Comparison of ENCODE assay signal across 35 cellular contexts in genomic region chr3:187325632-187326031, GRCh38. TPM values are rescaled to one million over a fixed set of nuclear protein-coding genes. Genes with fewer than 3 reads are reported as not detected.
"Had no signal": no experiment of that assay in that cellular context is flagged by ENCODE, and none has a peak within 500 bp of the region (broad histone marks: within the 10 kb centered on the region; RNA-seq: fewer than 3 reads in every experiment).

No MANE protein-coding gene starts in this region.

- H3K4me1 Mint-ChIP-seq: activated B cell treated with CpG ODN at 0.5 μM for 24 hours; activated CD4-positive, alpha-beta T cell treated with anti-CD3 and anti-CD28 coated beads, Interleukin-2, amount 10 ng/mL, durations not matched to agents 24 days and 14 days; activated T-helper 17 cell treated with anti-CD3 and anti-CD28 coated beads, Interleukin-2, amount 50 U/mL, for 72 hours had no signal

- H3K36me3 ChIP-seq: brain microvascular endothelial cell, breast epithelium had no signal

- H3K27me3 ChIP-seq: body of pancreas, brain microvascular endothelial cell, breast epithelium had no signal

- H3K4me3 Mint-ChIP-seq: activated B cell treated with CpG ODN at 0.5 μM for 24 hours; activated CD4-positive, alpha-beta memory T cell treated with anti-CD3 and anti-CD28 coated beads for 36 hours; activated CD4-positive, alpha-beta T cell treated with anti-CD3 and anti-CD28 coated beads, Interleukin-2, amount 10 ng/mL, durations not matched to agents 24 days and 14 days; activated CD8-positive, alpha-beta T cell treated with anti-CD3 and anti-CD28 coated beads for 36 hours; activated naive CD4-positive, alpha-beta T cell treated with anti-CD3 and anti-CD28 coated beads for 36 hours; activated naive CD8-positive, alpha-beta T cell treated with anti-CD3 and anti-CD28 coated beads for 36 hours; activated T-cell treated with anti-CD3 and anti-CD28 coated beads, Interleukin-2, amount 50 U/mL, for 4 hours; activated T-cell treated with anti-CD3 and anti-CD28 coated beads, Interleukin-2, amount 50 U/mL, for 72 hours; activated T-helper 1 cell treated with anti-CD3 and anti-CD28 coated beads, Interleukin-12 subunit alpha, Interleukin-12 subunit beta, Interleukin-2, Interleukin-4 antibody, amounts not matched to agents 30 ng/mL and 10 ng/mL and 1 ng/mL, durations not matched to agents 14 hours and 24 hours and 36 hours; activated T-helper 17 cell treated with anti-CD3 and anti-CD28 coated beads, Interleukin-2, amount 50 U/mL, for 72 hours; T-helper 1 cell treated with Interleukin-12 subunit alpha and Interleukin-12 subunit beta and Interleukin-4 antibody, amounts not matched to agents 30 μg/mL and 1 μg/mL, for 36 hours; T-helper 2 cell treated with Interferon-gamma antibody and Interleukin-4, amounts not matched to agents 5 μg/mL and 100 μg/mL, for 36 hours had no signal

- H3K27ac Mint-ChIP-seq: activated B cell treated with CpG ODN at 0.5 μM for 24 hours; activated CD4-positive, alpha-beta memory T cell treated with anti-CD3 and anti-CD28 coated beads for 36 hours; activated CD4-positive, alpha-beta T cell treated with anti-CD3 and anti-CD28 coated beads, Interleukin-2, amount 10 ng/mL, durations not matched to agents 24 days and 14 days; activated CD8-positive, alpha-beta T cell treated with anti-CD3 and anti-CD28 coated beads for 36 hours; activated naive CD4-positive, alpha-beta T cell treated with anti-CD3 and anti-CD28 coated beads for 36 hours; activated naive CD4-positive, alpha-beta T cell treated with anti-CD3 and anti-CD28 coated beads, Interleukin-2, amount 50 U/mL, for 72 hours; activated naive CD8-positive, alpha-beta T cell treated with anti-CD3 and anti-CD28 coated beads for 36 hours; activated T-cell treated with anti-CD3 and anti-CD28 coated beads, Interleukin-2, amount 50 U/mL, for 72 hours; activated T-helper 1 cell treated with anti-CD3 and anti-CD28 coated beads, Interleukin-12 subunit alpha, Interleukin-12 subunit beta, Interleukin-2, Interleukin-4 antibody, amounts not matched to agents 30 ng/mL and 10 ng/mL and 1 ng/mL, durations not matched to agents 14 hours and 24 hours and 36 hours; activated T-helper 17 cell treated with anti-CD3 and anti-CD28 coated beads, Interleukin-2, amount 50 U/mL, for 72 hours; T-helper 1 cell treated with Interleukin-12 subunit alpha and Interleukin-12 subunit beta and Interleukin-4 antibody, amounts not matched to agents 30 μg/mL and 1 μg/mL, for 36 hours; T-helper 2 cell treated with Interferon-gamma antibody and Interleukin-4, amounts not matched to agents 5 μg/mL and 100 μg/mL, for 36 hours had no signal

- H3K27ac ChIP-seq: body of pancreas, brain microvascular endothelial cell, breast epithelium, VCaP had no signal

- H3K9me3 Mint-ChIP-seq: activated B cell treated with CpG ODN at 0.5 μM for 24 hours; activated CD4-positive, alpha-beta memory T cell treated with anti-CD3 and anti-CD28 coated beads for 36 hours; activated CD4-positive, alpha-beta T cell treated with anti-CD3 and anti-CD28 coated beads, Interleukin-2, amount 10 ng/mL, durations not matched to agents 24 days and 14 days; activated CD8-positive, alpha-beta T cell treated with anti-CD3 and anti-CD28 coated beads for 36 hours; activated naive CD4-positive, alpha-beta T cell treated with anti-CD3 and anti-CD28 coated beads for 36 hours; activated naive CD4-positive, alpha-beta T cell treated with anti-CD3 and anti-CD28 coated beads, Interleukin-2, amount 50 U/mL, for 72 hours; activated naive CD8-positive, alpha-beta T cell treated with anti-CD3 and anti-CD28 coated beads for 36 hours; activated T-cell treated with anti-CD3 and anti-CD28 coated beads, Interleukin-2, amount 50 U/mL, for 4 hours; activated T-cell treated with anti-CD3 and anti-CD28 coated beads, Interleukin-2, amount 50 U/mL, for 72 hours; activated T-helper 1 cell treated with anti-CD3 and anti-CD28 coated beads, Interleukin-12 subunit alpha, Interleukin-12 subunit beta, Interleukin-2, Interleukin-4 antibody, amounts not matched to agents 30 ng/mL and 10 ng/mL and 1 ng/mL, durations not matched to agents 14 hours and 24 hours and 36 hours; activated T-helper 17 cell treated with anti-CD3 and anti-CD28 coated beads, Interleukin-2, amount 50 U/mL, for 72 hours; T-helper 1 cell treated with Interleukin-12 subunit alpha and Interleukin-12 subunit beta and Interleukin-4 antibody, amounts not matched to agents 30 μg/mL and 1 μg/mL, for 36 hours; T-helper 2 cell treated with Interferon-gamma antibody and Interleukin-4, amounts not matched to agents 5 μg/mL and 100 μg/mL, for 36 hours had no signal

- H3K4me1 ChIP-seq: body of pancreas, breast epithelium had no signal

- ATAC-seq: activated CD8-positive, alpha-beta T cell treated with anti-CD3 and anti-CD28 coated beads for 36 hours; activated naive CD4-positive, alpha-beta T cell treated with anti-CD3 and anti-CD28 coated beads, Interleukin-2, amount 50 U/mL, for 72 hours; activated T-cell treated with anti-CD3 and anti-CD28 coated beads, Interleukin-2, amount 50 U/mL, for 4 hours; activated T-cell treated with anti-CD3 and anti-CD28 coated beads, Interleukin-2, amount 50 U/mL, for 72 hours; activated T-helper 17 cell treated with anti-CD3 and anti-CD28 coated beads, Interleukin-2, amount 50 U/mL, for 72 hours; body of pancreas had no signal

- DNase-seq: activated B cell treated with CpG ODN at 0.5 μM for 24 hours; activated CD4-positive, alpha-beta memory T cell treated with anti-CD3 and anti-CD28 coated beads for 36 hours; activated CD4-positive, alpha-beta T cell treated with anti-CD3 and anti-CD28 coated beads for 4 hours; activated CD4-positive, alpha-beta T cell treated with anti-CD3 and anti-CD28 coated beads, Interleukin-2, amount 50 U/mL, for 1 hour; activated CD4-positive, alpha-beta T cell treated with anti-CD3 and anti-CD28 coated beads, Interleukin-2, amount 50 U/mL, for 4 hours; activated CD4-positive, CD25-positive, alpha-beta regulatory T cell treated with anti-CD3 and anti-CD28 coated beads, Interleukin-2, amount 50 U/mL, for 72 hours; activated CD8-positive, alpha-beta memory T cell treated with anti-CD3 and anti-CD28 coated beads, Interleukin-2, amount 50 U/mL, for 4 hours; activated CD8-positive, alpha-beta T cell treated with anti-CD3 and anti-CD28 coated beads for 36 hours; activated effector memory CD4-positive, alpha-beta T cell treated with anti-CD3 and anti-CD28 coated beads, Interleukin-2, amount 50 U/mL, for 16 hours; activated gamma-delta T cell treated with Interleukin-2 at 50 U/mL for 16 hours; activated naive CD4-positive, alpha-beta T cell; activated naive CD4-positive, alpha-beta T cell treated with anti-CD3 and anti-CD28 coated beads for 36 hours; activated naive CD4-positive, alpha-beta T cell treated with anti-CD3 and anti-CD28 coated beads, Interleukin-2, amount 50 U/mL, for 16 hours; activated naive CD8-positive, alpha-beta T cell treated with anti-CD3 and anti-CD28 coated beads for 36 hours; activated T-cell treated with anti-CD3 and anti-CD28 coated beads for 4 hours; activated T-cell treated with anti-CD3 and anti-CD28 coated beads, Interleukin-2, amount 50 U/mL, for 1 hour; activated T-cell treated with anti-CD3 and anti-CD28 coated beads, Interleukin-2, amount 50 U/mL, for 4 hours; activated T-cell treated with anti-CD3 and anti-CD28 coated beads, Interleukin-2, amount 50 U/mL, for 72 hours; aorta; body of pancreas; brain microvascular endothelial cell; central memory CD4-positive, alpha-beta T cell; T-helper 2 cell; T-helper 9 cell had no signal

- H3K4me3 ChIP-seq: body of pancreas, breast epithelium had no signal

- H3K9me3 ChIP-seq: body of pancreas, breast epithelium had no signal

- FAIRE-seq: astrocyte, TTC549 had no signal

- H3K36me3 Mint-ChIP-seq: activated CD4-positive, alpha-beta memory T cell treated with anti-CD3 and anti-CD28 coated beads for 36 hours; activated naive CD4-positive, alpha-beta T cell treated with anti-CD3 and anti-CD28 coated beads, Interleukin-2, amount 50 U/mL, for 72 hours; activated naive CD8-positive, alpha-beta T cell treated with anti-CD3 and anti-CD28 coated beads for 36 hours had no signal

RNA-seq across cellular contexts. Expression of gene MASP1, which starts 34.1 kb away (rescaled TPM):
- total RNA-seq: activated B cell treated with CpG ODN at 0.5 μM for 24 hours; activated CD4-positive, alpha-beta memory T cell treated with anti-CD3 and anti-CD28 coated beads for 36 hours; activated CD4-positive, alpha-beta T cell treated with anti-CD3 and anti-CD28 coated beads, Interleukin-2, amount 10 ng/mL, durations not matched to agents 24 days and 14 days; activated CD8-positive, alpha-beta memory T cell treated with anti-CD3 and anti-CD28 coated beads for 36 hours; activated CD8-positive, alpha-beta T cell treated with anti-CD3 and anti-CD28 coated beads for 36 hours; activated naive CD4-positive, alpha-beta T cell treated with anti-CD3 and anti-CD28 coated beads for 36 hours; activated naive CD4-positive, alpha-beta T cell treated with anti-CD3 and anti-CD28 coated beads, Interleukin-2, amount 50 U/mL, for 72 hours; activated naive CD8-positive, alpha-beta T cell treated with anti-CD3 and anti-CD28 coated beads for 36 hours; activated T-cell treated with anti-CD3 and anti-CD28 coated beads, Interleukin-2, amount 50 U/mL, for 72 hours; activated T-helper 1 cell treated with anti-CD3 and anti-CD28 coated beads, Interleukin-12 subunit alpha, Interleukin-12 subunit beta, Interleukin-2, Interleukin-4 antibody, amounts not matched to agents 30 ng/mL and 10 ng/mL and 1 ng/mL, durations not matched to agents 14 hours and 24 hours and 36 hours; activated T-helper 17 cell treated with anti-CD3 and anti-CD28 coated beads, Interleukin-2, amount 50 U/mL, for 72 hours had no signal
